1 cellular context compared by ENCODE assay signal in genomic region chr7:2638224-2638991, GRCh38.
TF ChIP-seq lines count a peak whose summit lies in the region.

No MANE protein-coding gene starts in this region.

TF ChIP-seq in HepG2, 621 proteins besides CTCF, POLR2A, EP300 and RAD21 (continued from another document and continues in another):
- TF ChIP-seq, protein P1, sequence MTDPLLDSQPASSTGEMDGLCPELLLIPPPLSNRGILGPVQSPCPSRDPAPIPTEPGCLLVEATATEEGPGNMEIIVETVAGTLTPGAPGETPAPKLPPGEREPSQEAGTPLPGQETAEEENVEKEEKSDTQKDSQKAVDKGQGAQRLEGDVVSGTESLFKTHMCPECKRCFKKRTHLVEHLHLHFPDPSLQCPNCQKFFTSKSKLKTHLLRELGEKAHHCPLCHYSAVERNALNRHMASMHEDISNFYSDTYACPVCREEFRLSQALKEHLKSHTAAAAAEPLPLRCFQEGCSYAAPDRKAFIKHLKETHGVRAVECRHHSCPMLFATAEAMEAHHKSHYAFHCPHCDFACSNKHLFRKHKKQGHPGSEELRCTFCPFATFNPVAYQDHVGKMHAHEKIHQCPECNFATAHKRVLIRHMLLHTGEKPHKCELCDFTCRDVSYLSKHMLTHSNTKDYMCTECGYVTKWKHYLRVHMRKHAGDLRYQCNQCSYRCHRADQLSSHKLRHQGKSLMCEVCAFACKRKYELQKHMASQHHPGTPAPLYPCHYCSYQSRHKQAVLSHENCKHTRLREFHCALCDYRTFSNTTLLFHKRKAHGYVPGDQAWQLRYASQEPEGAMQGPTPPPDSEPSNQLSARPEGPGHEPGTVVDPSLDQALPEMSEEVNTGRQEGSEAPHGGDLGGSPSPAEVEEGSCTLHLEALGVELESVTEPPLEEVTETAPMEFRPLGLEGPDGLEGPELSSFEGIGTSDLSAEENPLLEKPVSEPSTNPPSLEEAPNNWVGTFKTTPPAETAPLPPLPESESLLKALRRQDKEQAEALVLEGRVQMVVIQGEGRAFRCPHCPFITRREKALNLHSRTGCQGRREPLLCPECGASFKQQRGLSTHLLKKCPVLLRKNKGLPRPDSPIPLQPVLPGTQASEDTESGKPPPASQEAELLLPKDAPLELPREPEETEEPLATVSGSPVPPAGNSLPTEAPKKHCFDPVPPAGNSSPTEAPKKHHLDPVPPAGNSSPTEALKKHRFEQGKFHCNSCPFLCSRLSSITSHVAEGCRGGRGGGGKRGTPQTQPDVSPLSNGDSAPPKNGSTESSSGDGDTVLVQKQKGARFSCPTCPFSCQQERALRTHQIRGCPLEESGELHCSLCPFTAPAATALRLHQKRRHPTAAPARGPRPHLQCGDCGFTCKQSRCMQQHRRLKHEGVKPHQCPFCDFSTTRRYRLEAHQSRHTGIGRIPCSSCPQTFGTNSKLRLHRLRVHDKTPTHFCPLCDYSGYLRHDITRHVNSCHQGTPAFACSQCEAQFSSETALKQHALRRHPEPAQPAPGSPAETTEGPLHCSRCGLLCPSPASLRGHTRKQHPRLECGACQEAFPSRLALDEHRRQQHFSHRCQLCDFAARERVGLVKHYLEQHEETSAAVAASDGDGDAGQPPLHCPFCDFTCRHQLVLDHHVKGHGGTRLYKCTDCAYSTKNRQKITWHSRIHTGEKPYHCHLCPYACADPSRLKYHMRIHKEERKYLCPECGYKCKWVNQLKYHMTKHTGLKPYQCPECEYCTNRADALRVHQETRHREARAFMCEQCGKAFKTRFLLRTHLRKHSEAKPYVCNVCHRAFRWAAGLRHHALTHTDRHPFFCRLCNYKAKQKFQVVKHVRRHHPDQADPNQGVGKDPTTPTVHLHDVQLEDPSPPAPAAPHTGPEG (CRISPR knock-in tag; IDR thresholded peaks at IDR 0.05), result peak; percentile 82; the same call in 1 of the 2 replicates
- no peak for TF ChIP-seq MAF1 (CRISPR knock-in tag; IDR thresholded peaks at IDR 0.05; ENCODE audit: borderline replicate concordance)
- peak; percentile 52; the same call in 1 of the 2 replicates for TF ChIP-seq ZNF136 (CRISPR knock-in tag; IDR thresholded peaks at IDR 0.05; ENCODE audit: low read depth)
- peak; percentile 98 for TF ChIP-seq FOXC1 (CRISPR knock-in tag; IDR thresholded peaks at IDR 0.05; ENCODE audit: borderline replicate concordance)
- peak; percentile 30 for TF ChIP-seq ZNF883 (CRISPR knock-in tag; IDR thresholded peaks at IDR 0.05; ENCODE audit: not compliant biosample characterization)
- no peak for TF ChIP-seq MIER3 (CRISPR knock-in tag; IDR thresholded peaks at IDR 0.05; ENCODE audit: borderline replicate concordance)
- no peak; the same call in 1 of the 2 replicates for TF ChIP-seq ZNF547 (CRISPR knock-in tag; IDR thresholded peaks at IDR 0.05)
- TF ChIP-seq, protein P2, sequence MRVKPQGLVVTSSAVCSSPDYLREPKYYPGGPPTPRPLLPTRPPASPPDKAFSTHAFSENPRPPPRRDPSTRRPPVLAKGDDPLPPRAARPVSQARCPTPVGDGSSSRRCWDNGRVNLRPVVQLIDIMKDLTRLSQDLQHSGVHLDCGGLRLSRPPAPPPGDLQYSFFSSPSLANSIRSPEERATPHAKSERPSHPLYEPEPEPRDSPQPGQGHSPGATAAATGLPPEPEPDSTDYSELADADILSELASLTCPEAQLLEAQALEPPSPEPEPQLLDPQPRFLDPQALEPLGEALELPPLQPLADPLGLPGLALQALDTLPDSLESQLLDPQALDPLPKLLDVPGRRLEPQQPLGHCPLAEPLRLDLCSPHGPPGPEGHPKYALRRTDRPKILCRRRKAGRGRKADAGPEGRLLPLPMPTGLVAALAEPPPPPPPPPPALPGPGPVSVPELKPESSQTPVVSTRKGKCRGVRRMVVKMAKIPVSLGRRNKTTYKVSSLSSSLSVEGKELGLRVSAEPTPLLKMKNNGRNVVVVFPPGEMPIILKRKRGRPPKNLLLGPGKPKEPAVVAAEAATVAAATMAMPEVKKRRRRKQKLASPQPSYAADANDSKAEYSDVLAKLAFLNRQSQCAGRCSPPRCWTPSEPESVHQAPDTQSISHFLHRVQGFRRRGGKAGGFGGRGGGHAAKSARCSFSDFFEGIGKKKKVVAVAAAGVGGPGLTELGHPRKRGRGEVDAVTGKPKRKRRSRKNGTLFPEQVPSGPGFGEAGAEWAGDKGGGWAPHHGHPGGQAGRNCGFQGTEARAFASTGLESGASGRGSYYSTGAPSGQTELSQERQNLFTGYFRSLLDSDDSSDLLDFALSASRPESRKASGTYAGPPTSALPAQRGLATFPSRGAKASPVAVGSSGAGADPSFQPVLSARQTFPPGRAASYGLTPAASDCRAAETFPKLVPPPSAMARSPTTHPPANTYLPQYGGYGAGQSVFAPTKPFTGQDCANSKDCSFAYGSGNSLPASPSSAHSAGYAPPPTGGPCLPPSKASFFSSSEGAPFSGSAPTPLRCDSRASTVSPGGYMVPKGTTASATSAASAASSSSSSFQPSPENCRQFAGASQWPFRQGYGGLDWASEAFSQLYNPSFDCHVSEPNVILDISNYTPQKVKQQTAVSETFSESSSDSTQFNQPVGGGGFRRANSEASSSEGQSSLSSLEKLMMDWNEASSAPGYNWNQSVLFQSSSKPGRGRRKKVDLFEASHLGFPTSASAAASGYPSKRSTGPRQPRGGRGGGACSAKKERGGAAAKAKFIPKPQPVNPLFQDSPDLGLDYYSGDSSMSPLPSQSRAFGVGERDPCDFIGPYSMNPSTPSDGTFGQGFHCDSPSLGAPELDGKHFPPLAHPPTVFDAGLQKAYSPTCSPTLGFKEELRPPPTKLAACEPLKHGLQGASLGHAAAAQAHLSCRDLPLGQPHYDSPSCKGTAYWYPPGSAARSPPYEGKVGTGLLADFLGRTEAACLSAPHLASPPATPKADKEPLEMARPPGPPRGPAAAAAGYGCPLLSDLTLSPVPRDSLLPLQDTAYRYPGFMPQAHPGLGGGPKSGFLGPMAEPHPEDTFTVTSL (CRISPR knock-in tag; IDR thresholded peaks at IDR 0.05; ENCODE audit: borderline replicate concordance), result peak; percentile 59; the same call in 1 of the 2 replicates
- TF ChIP-seq ZBTB46 (CRISPR knock-in tag; IDR thresholded peaks at IDR 0.05; ENCODE audit: borderline replicate concordance), result no peak
- TF ChIP-seq ZFP41 (CRISPR knock-in tag; IDR thresholded peaks at IDR 0.05; ENCODE audit: borderline replicate concordance), result no peak
- no peak for TF ChIP-seq SRSF4 (IDR thresholded peaks at IDR 0.05; ENCODE audit: low read depth, low read length, poor library complexity, severe bottlenecking)
- TF ChIP-seq TBX2 (CRISPR knock-in tag; IDR thresholded peaks at IDR 0.05; ENCODE audit: borderline replicate concordance), result peak; percentile 87; the same call in 1 of the 2 replicates
- no peak for TF ChIP-seq MATR3 (CRISPR knock-in tag; IDR thresholded peaks at IDR 0.05)
- no peak for TF ChIP-seq SMARCC2 (IDR thresholded peaks at IDR 0.05)
- TF ChIP-seq ZNF501 (CRISPR knock-in tag; IDR thresholded peaks at IDR 0.05), result peak; percentile 79
- no peak for TF ChIP-seq AGO2 (optimal IDR thresholded peaks at IDR 0.05; ENCODE audit: low read depth, low read length)
- TF ChIP-seq ZNF761 (CRISPR knock-in tag; conservative IDR thresholded peaks at IDR 0.05), result peak; percentile 46; the same call in 1 of the 2 replicates
- TF ChIP-seq ZNF572 (CRISPR knock-in tag; IDR thresholded peaks at IDR 0.05), result no peak; the same call in 1 of the 2 replicates
- TF ChIP-seq MTF2 (CRISPR knock-in tag; IDR thresholded peaks at IDR 0.05; ENCODE audit: borderline replicate concordance), result no peak
- peak; percentile 55 for TF ChIP-seq SP4 (CRISPR knock-in tag; IDR thresholded peaks at IDR 0.05)
- TF ChIP-seq CCDC6 (CRISPR knock-in tag; IDR thresholded peaks at IDR 0.05), result no peak
- TF ChIP-seq GATAD1 (CRISPR knock-in tag; IDR thresholded peaks at IDR 0.05), result peak; percentile 63
- peak; percentile 40; the same call in 1 of the 2 replicates for TF ChIP-seq REL (CRISPR knock-in tag; conservative IDR thresholded peaks at IDR 0.05)
- TF ChIP-seq ZNF343 (CRISPR knock-in tag; IDR thresholded peaks at IDR 0.05), result 0 out of 2 replicates have a peak, but pooled peaks have one; percentile 63
- peak; percentile 83; the same call in 1 of the 2 replicates for TF ChIP-seq FOXO1 (CRISPR knock-in tag; IDR thresholded peaks at IDR 0.05)
- TF ChIP-seq CHCHD3 (CRISPR knock-in tag; IDR thresholded peaks at IDR 0.05), result no peak
- TF ChIP-seq ELF4 (CRISPR knock-in tag; IDR thresholded peaks at IDR 0.05; ENCODE audit: borderline replicate concordance), result no peak
- no peak for TF ChIP-seq POLR2AphosphoS2 (IDR thresholded peaks at IDR 0.05; ENCODE audit: low read depth, low read length)
- peak; percentile 79 for TF ChIP-seq IRF9 (CRISPR knock-in tag; IDR thresholded peaks at IDR 0.05; ENCODE audit: borderline replicate concordance)
- TF ChIP-seq RBM39 (IDR thresholded peaks at IDR 0.05; ENCODE audit: low read depth, low read length, poor library complexity, severe bottlenecking), result no peak
- TF ChIP-seq, protein P3, sequence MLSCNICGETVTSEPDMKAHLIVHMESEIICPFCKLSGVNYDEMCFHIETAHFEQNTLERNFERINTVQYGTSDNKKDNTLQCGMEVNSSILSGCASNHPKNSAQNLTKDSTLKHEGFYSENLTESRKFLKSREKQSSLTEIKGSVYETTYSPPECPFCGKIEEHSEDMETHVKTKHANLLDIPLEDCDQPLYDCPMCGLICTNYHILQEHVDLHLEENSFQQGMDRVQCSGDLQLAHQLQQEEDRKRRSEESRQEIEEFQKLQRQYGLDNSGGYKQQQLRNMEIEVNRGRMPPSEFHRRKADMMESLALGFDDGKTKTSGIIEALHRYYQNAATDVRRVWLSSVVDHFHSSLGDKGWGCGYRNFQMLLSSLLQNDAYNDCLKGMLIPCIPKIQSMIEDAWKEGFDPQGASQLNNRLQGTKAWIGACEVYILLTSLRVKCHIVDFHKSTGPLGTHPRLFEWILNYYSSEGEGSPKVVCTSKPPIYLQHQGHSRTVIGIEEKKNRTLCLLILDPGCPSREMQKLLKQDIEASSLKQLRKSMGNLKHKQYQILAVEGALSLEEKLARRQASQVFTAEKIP (CRISPR knock-in tag; IDR thresholded peaks at IDR 0.05; ENCODE audit: borderline replicate concordance), result no peak
- TF ChIP-seq MAFK (conservative IDR thresholded peaks at IDR 0.05 in 1 of 2, IDR thresholded peaks at IDR 0.05 in 1 of 2; ENCODE audit: low read length in 2 of 2), result no peak
- TF ChIP-seq NR2F2 (IDR thresholded peaks at IDR 0.05; ENCODE audit: borderline replicate concordance, low read depth), result no peak
- TF ChIP-seq, protein P4, sequence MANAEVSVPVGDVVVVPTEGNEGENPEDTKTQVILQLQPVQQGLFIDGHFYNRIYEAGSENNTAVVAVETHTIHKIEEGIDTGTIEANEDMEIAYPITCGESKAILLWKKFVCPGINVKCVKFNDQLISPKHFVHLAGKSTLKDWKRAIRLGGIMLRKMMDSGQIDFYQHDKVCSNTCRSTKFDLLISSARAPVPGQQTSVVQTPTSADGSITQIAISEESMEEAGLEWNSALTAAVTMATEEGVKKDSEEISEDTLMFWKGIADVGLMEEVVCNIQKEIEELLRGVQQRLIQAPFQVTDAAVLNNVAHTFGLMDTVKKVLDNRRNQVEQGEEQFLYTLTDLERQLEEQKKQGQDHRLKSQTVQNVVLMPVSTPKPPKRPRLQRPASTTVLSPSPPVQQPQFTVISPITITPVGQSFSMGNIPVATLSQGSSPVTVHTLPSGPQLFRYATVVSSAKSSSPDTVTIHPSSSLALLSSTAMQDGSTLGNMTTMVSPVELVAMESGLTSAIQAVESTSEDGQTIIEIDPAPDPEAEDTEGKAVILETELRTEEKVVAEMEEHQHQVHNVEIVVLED (CRISPR knock-in tag; IDR thresholded peaks at IDR 0.05; ENCODE audit: borderline replicate concordance), result peak; percentile 30; the same call in 1 of the 2 replicates
- TF ChIP-seq ZNF232 (CRISPR knock-in tag; IDR thresholded peaks at IDR 0.05; ENCODE audit: borderline replicate concordance), result peak; percentile 89; the same call in 1 of the 2 replicates
- TF ChIP-seq GABPA (IDR thresholded peaks at IDR 0.05; ENCODE audit: low read depth, low read length), result no peak
- TF ChIP-seq GABPA (CRISPR knock-in tag; IDR thresholded peaks at IDR 0.05; ENCODE audit: low read depth), result no peak; the same call in 1 of the 2 replicates
- peak; percentile 72 for TF ChIP-seq ZFX (CRISPR knock-in tag; IDR thresholded peaks at IDR 0.05; ENCODE audit: low read depth)
- TF ChIP-seq ZKSCAN5 (CRISPR knock-in tag; IDR thresholded peaks at IDR 0.05), result no peak
- peak; percentile 19; the same call in 1 of the 2 replicates for TF ChIP-seq ZKSCAN8 (CRISPR knock-in tag; IDR thresholded peaks at IDR 0.05; ENCODE audit: borderline replicate concordance)
- TF ChIP-seq, protein P5, sequence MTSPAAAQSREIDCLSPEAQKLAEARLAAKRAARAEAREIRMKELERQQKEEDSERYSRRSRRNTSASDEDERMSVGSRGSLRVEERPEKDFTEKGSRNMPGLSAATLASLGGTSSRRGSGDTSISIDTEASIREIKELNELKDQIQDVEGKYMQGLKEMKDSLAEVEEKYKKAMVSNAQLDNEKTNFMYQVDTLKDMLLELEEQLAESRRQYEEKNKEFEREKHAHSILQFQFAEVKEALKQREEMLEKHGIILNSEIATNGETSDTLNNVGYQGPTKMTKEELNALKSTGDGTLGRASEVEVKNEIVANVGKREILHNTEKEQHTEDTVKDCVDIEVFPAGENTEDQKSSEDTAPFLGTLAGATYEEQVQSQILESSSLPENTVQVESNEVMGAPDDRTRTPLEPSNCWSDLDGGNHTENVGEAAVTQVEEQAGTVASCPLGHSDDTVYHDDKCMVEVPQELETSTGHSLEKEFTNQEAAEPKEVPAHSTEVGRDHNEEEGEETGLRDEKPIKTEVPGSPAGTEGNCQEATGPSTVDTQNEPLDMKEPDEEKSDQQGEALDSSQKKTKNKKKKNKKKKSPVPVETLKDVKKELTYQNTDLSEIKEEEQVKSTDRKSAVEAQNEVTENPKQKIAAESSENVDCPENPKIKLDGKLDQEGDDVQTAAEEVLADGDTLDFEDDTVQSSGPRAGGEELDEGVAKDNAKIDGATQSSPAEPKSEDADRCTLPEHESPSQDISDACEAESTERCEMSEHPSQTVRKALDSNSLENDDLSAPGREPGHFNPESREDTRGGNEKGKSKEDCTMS (CRISPR knock-in tag; conservative IDR thresholded peaks at IDR 0.05), result no peak
- peak; percentile 86 for TF ChIP-seq ZNF709 (CRISPR knock-in tag; IDR thresholded peaks at IDR 0.05)
